13 cellular contexts compared by ENCODE assay signal in genomic region chr14:71498151-71498734, GRCh38.
A peak's percentile ranks its signal among the peaks of the same experiment; 100 is the strongest.
DNase-seq lines count a peak whose midpoint lies in the region; ATAC-seq and TF ChIP-seq lines count a peak whose summit lies in the region.
"Had no signal": no experiment of that assay in that cellular context is flagged by ENCODE, and none has a peak within 500 bp of the region (broad histone marks: within the 10 kb centered on the region; RNA-seq: fewer than 3 reads in every experiment).

No MANE protein-coding gene starts in this region.

- TF ChIP-seq CTCF in OCI-LY7 (conservative IDR thresholded peaks at IDR 0.05; ENCODE audit: low read length) = no peak

- BruUV-seq in OCI-LY7 (replicated peaks; lab: Mats Ljungman, UMichigan) = no TSS peak

- no peaks in the 10 kb centered on the region for H3K9me2 ChIP-seq in OCI-LY7 (ENCODE audit: insufficient read depth, low read length)

- H3K4me2 ChIP-seq in OCI-LY7 (ENCODE audit: low read length) = no peak overlapping the region

- H3K36me3 ChIP-seq in adipocyte (ENCODE audit: control insufficient read depth, insufficient read depth, low read length, severe bottlenecking) = no peaks in the 10 kb centered on the region
- no peaks in the 10 kb centered on the region for H3K36me3 ChIP-seq in OCI-LY7 (ENCODE audit: insufficient read depth, low read length)
- H3K36me3 ChIP-seq: ascending aorta, HAP-1, prostate gland had no signal

- H3K27me3 ChIP-seq in adipocyte (replicated peaks; ENCODE audit: control insufficient read depth, insufficient read depth, low read length) = no peaks in the 10 kb centered on the region
- H3K27me3 ChIP-seq: ascending aorta had no signal

- no peak overlapping the region for H3K4me3 Mint-ChIP-seq in stimulated activated naive CD8-positive, alpha-beta T cell treated with anti-CD3 and anti-CD28 coated beads, Interleukin-15, Interleukin-2, amounts not matched to agents 100 ng/mL and 50 ng/mL, for 24 hours
- H3K4me3 Mint-ChIP-seq: CD14-positive monocyte had no signal

- DNase-seq in stimulated activated naive CD8-positive, alpha-beta T cell treated with anti-CD3 and anti-CD28 coated beads, Interleukin-15, Interleukin-2, amounts not matched to agents 100 U/mL and 50 U/mL, for 24 hours = no peak
- DNase-seq in adipocyte (ENCODE audit: low read depth) = peak; percentile 71
- DNase-seq in NCI-H1930 (lab: John Stamatoyannopoulos, UW) = no peak
- DNase-seq in NCI-H1105 (lab: John Stamatoyannopoulos, UW) = no peak
- no peak for DNase-seq in OCI-LY7 (ENCODE audit: low spot score)
- DNase-seq: stimulated activated CD8-positive, alpha-beta memory T cell treated with anti-CD3 and anti-CD28 coated beads, Interleukin-4, amount 100 ng/mL, for 48 hours had no signal

- H3K4me1 ChIP-seq in adipocyte (ENCODE audit: control insufficient read depth, insufficient read depth, low read length) (peaks cover 19% of the 10 kb centered on the region), OCI-LY7 (ENCODE audit: insufficient read depth, low read length, poor library complexity, severe bottlenecking) (peaks cover 22% of the 10 kb centered on the region)
- H3K4me1 ChIP-seq: HAP-1, prostate gland had no signal

- no peak overlapping the region for H2AFZ ChIP-seq in OCI-LY7 (ENCODE audit: low read length)

- peaks cover 13% of the 10 kb centered on the region for H3K36me3 Mint-ChIP-seq in stimulated activated naive CD8-positive, alpha-beta T cell treated with anti-CD3 and anti-CD28 coated beads, Interleukin-15, Interleukin-2, amounts not matched to agents 100 ng/mL and 50 ng/mL, for 24 hours (ENCODE audit: low read depth)

- H3K27ac ChIP-seq in OCI-LY7 (ENCODE audit: low read depth, low read length, poor library complexity, severe bottlenecking) = no peak overlapping the region
- H3K27ac ChIP-seq: ascending aorta, prostate gland had no signal

- H3K9me3 Mint-ChIP-seq in stimulated activated naive CD8-positive, alpha-beta T cell treated with anti-CD3 and anti-CD28 coated beads, Interleukin-15, Interleukin-2, amounts not matched to agents 100 ng/mL and 50 ng/mL, for 24 hours = no peaks in the 10 kb centered on the region

- ATAC-seq in stimulated activated naive CD8-positive, alpha-beta T cell treated with anti-CD3 and anti-CD28 coated beads, Interleukin-15, Interleukin-2, amounts not matched to agents 100 U/mL and 50 U/mL, for 24 hours = no peak
- peak; percentile 17 for ATAC-seq in HG02970 (IDR thresholded peaks at IDR 0.05; ENCODE audit: low FRiP score, unreplicated experiment)
- no peak for ATAC-seq in HG02588 (IDR thresholded peaks at IDR 0.05; ENCODE audit: unreplicated experiment)

- CTCF ChIA-PET in OCI-LY7 (lab: Charles Lee; ENCODE audit: unreplicated experiment) = interaction anchor here (1.5 kb wide), 1 partner anchor 43 kb away, joined by 3 read pairs; no protein-coding TSS in a partner anchor

- intact Hi-C loops in OCI-LY7 (cut with micrococcal nuclease; ENCODE audit: unreplicated experiment) = no loop called here

- H4K20me1 ChIP-seq in OCI-LY7 (ENCODE audit: insufficient read depth, low read length) = no peaks in the 10 kb centered on the region

- H3K4me3 ChIP-seq in adipocyte (ENCODE audit: low read length) = no peak overlapping the region
- H3K4me3 ChIP-seq in OCI-LY7 (ENCODE audit: low read depth, low read length, poor library complexity, severe bottlenecking) = no peak overlapping the region
- H3K4me3 ChIP-seq: HAP-1, prostate gland had no signal

- no peaks in the 10 kb centered on the region for H3K27me3 Mint-ChIP-seq in stimulated activated naive CD8-positive, alpha-beta T cell treated with anti-CD3 and anti-CD28 coated beads, Interleukin-15, Interleukin-2, amounts not matched to agents 100 ng/mL and 50 ng/mL, for 24 hours

- peak overlapping the region; percentile 17 for H3K27ac Mint-ChIP-seq in stimulated activated naive CD8-positive, alpha-beta T cell treated with anti-CD3 and anti-CD28 coated beads, Interleukin-15, Interleukin-2, amounts not matched to agents 100 ng/mL and 50 ng/mL, for 24 hours
- H3K27ac Mint-ChIP-seq: CD14-positive monocyte had no signal

- H3K4me1 Mint-ChIP-seq in stimulated activated naive CD8-positive, alpha-beta T cell treated with anti-CD3 and anti-CD28 coated beads, Interleukin-15, Interleukin-2, amounts not matched to agents 100 ng/mL and 50 ng/mL, for 24 hours (ENCODE audit: low read depth) = peaks cover 34% of the 10 kb centered on the region

- POLR2A ChIA-PET in OCI-LY7 (lab: Charles Lee) = interaction anchor here (0.9 to 2.0 kb wide), 6 partner anchors 12 to 718 kb away, joined by 3 to 4 read pairs (median 4); no protein-coding TSS in a partner anchor

- H3K9ac ChIP-seq in adipocyte (ENCODE audit: low read length) = no peak overlapping the region

- H3K9me3 ChIP-seq in adipocyte (ENCODE audit: control insufficient read depth, low read length) = peaks cover 6% of the 10 kb centered on the region
- no peaks in the 10 kb centered on the region for H3K9me3 ChIP-seq in OCI-LY7 (ENCODE audit: low read length)
- H3K9me3 ChIP-seq: ascending aorta, HAP-1, prostate gland had no signal

- peaks cover 38% of the 10 kb centered on the region; the same call in 1 of the 2 replicates for H3K79me2 ChIP-seq in OCI-LY7 (ENCODE audit: insufficient read depth, low read depth, low read length)
